ENCODE assay signal across 8 cellular contexts in the genomic region with DNA sequence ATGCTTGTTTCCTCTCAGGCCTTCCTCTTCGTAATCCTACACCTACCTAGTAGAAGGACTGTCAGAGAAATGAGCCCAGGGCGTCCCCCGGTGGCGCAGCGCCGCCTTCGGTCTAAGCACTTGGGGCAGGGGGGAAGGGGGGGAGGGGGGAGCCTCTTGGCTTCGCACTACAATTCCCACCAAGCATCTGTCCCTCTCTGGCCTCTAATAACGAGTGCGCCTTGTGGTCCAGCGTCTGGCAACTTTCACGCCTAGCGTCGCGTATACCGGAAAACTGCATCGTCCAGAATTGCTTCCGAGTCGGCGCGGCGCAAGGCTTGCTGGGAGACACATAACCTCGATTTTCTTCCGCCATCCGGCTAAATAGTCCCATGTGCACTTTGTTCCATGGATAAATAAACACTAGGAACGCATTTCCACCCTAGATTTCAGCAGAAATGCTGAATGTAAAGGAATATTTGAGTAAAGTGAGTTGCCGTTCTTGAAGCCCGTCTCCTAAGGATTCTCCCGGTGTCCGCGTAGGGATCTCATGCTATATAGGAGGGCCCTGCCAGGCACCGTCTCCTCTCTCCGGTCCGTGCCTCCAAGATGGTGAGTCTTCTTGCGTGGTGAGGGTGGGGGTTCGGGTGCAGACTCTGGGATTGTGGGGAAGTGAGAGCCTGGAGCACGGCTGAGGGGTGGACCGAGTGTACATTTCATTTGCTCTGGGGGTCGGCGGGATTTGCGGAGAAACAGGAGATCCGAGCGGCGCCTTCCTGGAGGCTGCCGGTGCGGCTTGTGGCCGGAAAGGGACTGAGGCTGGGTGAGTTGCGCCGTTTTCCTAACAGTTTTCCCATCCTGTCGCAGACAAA. TPM values are rescaled to one million over a fixed set of nuclear protein-coding genes. Genes with fewer than 3 reads are reported as not detected.
A peak's percentile ranks its signal among the peaks of the same experiment; 100 is the strongest.
DNase-seq lines count a peak whose midpoint lies in the region; ATAC-seq and TF ChIP-seq lines count a peak whose summit lies in the region.

A gene (plus strand): TSS at position 340 of the 851 bp plus-strand sequence. CDS start 249 bp downstream, at position 589.

- intact Hi-C loops in dendritic cell treated with granulocyte-macrophage colony-stimulating factor and Interleukin-4, amounts not matched to agents 40 ng/mL and 50 ng/mL, for 4 days (cut with micrococcal nuclease), result loop anchor here (2.0 to 5.0 kb wide), 4 partner anchors 45 to 305 kb away; a partner anchor contains a TSS
- intact Hi-C loops in left lung (cut with DNase I), result no loop called here

- peaks cover 10% of the 10 kb centered on the region for H3K4me1 Mint-ChIP-seq in dendritic cell treated with granulocyte-macrophage colony-stimulating factor and Interleukin-4, amounts not matched to agents 40 ng/mL and 50 ng/mL, for 4 days (ENCODE audit: low read depth)

- H3K4me1 ChIP-seq in left lung, result peaks cover 13 to 24% of the 10 kb centered on the region in 2 donors

- peak; percentile 98 for DNase-seq in CD1c-positive myeloid dendritic cell (ENCODE audit: extremely low spot score)
- peak; percentile 100 for DNase-seq in NCI-H748 (lab: John Stamatoyannopoulos, UW; ENCODE audit: unreplicated experiment)
- peak; percentile 72 to 91 for DNase-seq in activated CD4-positive, alpha-beta T cell treated with anti-CD3 and anti-CD28 coated beads, Interleukin-2, amount 50 U/mL, for 24 hours (ENCODE audit: low read depth in 1 of 2, low spot score in 1 of 2)
- peak; percentile 94 to 96 for DNase-seq in left lung
- peak; percentile 81 to 85 for DNase-seq in stimulated activated CD4-positive, alpha-beta T cell treated with anti-CD3 and anti-CD28 coated beads, Interleukin-2, amount 100 ng/mL, for 48 hours

- H3K4me3 ChIP-seq in left lung, result peak within 1 kb of the TSS; percentile 75 to 86

- peak within 1 kb of the TSS; percentile 86 to 93 for H3K27ac ChIP-seq in left lung

- H3K27me3 Mint-ChIP-seq in dendritic cell treated with granulocyte-macrophage colony-stimulating factor and Interleukin-4, amounts not matched to agents 40 ng/mL and 50 ng/mL, for 4 days, result no peaks in the 10 kb centered on the region

- peak in 1 of 2 donors; percentile 22 for TF ChIP-seq CTCF in left lung (IDR thresholded peaks at IDR 0.05)

- ATAC-seq in GM19372 (IDR thresholded peaks at IDR 0.05; ENCODE audit: low read depth, unreplicated experiment), result peak; percentile 92
- ATAC-seq in HG03558 (IDR thresholded peaks at IDR 0.05; ENCODE audit: extremely low read depth, unreplicated experiment), result peak; percentile 64
- ATAC-seq in left lung, result peak; percentile 93

- H3K36me3 Mint-ChIP-seq in dendritic cell treated with granulocyte-macrophage colony-stimulating factor and Interleukin-4, amounts not matched to agents 40 ng/mL and 50 ng/mL, for 4 days (ENCODE audit: low read depth), result peaks cover 62% of the 10 kb centered on the region

- H3K4me3 Mint-ChIP-seq in dendritic cell treated with granulocyte-macrophage colony-stimulating factor and Interleukin-4, amounts not matched to agents 40 ng/mL and 50 ng/mL, for 4 days, result peak within 1 kb of the TSS; percentile 95

- H3K9me3 Mint-ChIP-seq in dendritic cell treated with granulocyte-macrophage colony-stimulating factor and Interleukin-4, amounts not matched to agents 40 ng/mL and 50 ng/mL, for 4 days, result no peaks in the 10 kb centered on the region

- H3K27me3 ChIP-seq in left lung, result no peaks in the 10 kb centered on the region

- no peaks in the 10 kb centered on the region for H3K9me3 ChIP-seq in left lung

- H3K27ac Mint-ChIP-seq in dendritic cell treated with granulocyte-macrophage colony-stimulating factor and Interleukin-4, amounts not matched to agents 40 ng/mL and 50 ng/mL, for 4 days, result peak within 1 kb of the TSS; percentile 97

- H3K36me3 ChIP-seq in left lung, result peaks cover 0 to 32% of the 10 kb centered on the region in 2 donors

RNA-seq across cellular contexts. Expression of the gene that starts here (rescaled TPM):
- 10 to 100 TPM; 37.9 to 43.1 TPM for total RNA-seq in left lung

Comparison
In these comparisons a context has a peak if more than half of its experiments do, and no peak if none do; other contexts are left out.
1. Peak in every context shown above with its lines: DNase-seq, ATAC-seq, H3K4me3 ChIP-seq and H3K27ac ChIP-seq.